ENCODE assay signal across 18 cellular contexts in the genomic region with DNA sequence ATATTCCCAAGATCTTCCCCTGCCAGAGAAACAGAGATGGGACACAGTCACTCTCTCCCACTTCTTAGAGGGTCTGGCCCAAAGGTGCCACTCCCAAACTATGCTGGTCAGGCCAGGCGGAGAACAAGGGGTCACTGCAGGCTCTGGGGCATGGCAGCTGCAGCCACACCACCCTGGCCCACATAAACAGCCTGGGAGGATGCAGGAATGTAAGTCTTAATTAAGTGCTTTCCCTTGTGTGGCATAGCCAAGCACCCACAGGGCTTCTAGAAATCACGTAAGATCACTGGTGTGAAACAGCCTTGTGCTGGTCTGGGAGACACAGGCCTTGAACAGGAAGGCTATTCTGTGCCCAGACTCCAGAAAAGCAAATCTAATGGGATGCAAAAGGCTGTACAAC. TPM values are rescaled to one million over a fixed set of nuclear protein-coding genes. Genes with fewer than 3 reads are reported as not detected.
DNase-seq lines count a peak whose midpoint lies in the region; ATAC-seq, FAIRE-seq and TF ChIP-seq lines count a peak whose summit lies in the region.
"Had no signal": no experiment of that assay in that cellular context is flagged by ENCODE, and none has a peak within 500 bp of the region (broad histone marks: within the 10 kb centered on the region; RNA-seq: fewer than 3 reads in every experiment).

No MANE protein-coding gene starts in this region.

- no peak overlapping the region for H3K23ac ChIP-seq in mesenchymal stem cell (ENCODE audit: low read length in 2 of 2)

- H3K79me2 ChIP-seq in astrocyte (ENCODE audit: insufficient read depth, low read length), result no peaks in the 10 kb centered on the region
- H3K79me2 ChIP-seq in smooth muscle cell (ENCODE audit: low read depth), result no peaks in the 10 kb centered on the region

- H3K36me3 ChIP-seq in astrocyte (ENCODE audit: insufficient read depth, low read length) (no peaks in the 10 kb centered on the region), mesenchymal stem cell (ENCODE audit: control insufficient read depth in 1 of 2, insufficient read depth in 2 of 2, low read depth in 1 of 2, low read length in 2 of 2) (no peaks in the 10 kb centered on the region), smooth muscle cell (ENCODE audit: low read depth) (no peaks in the 10 kb centered on the region), gastrocnemius medialis (no peaks in the 10 kb centered on the region)

- no peaks in the 10 kb centered on the region for H3K9me3 Mint-ChIP-seq in astrocyte (ENCODE audit: unreplicated experiment)

- DNase-seq in LHCN-M2 (ENCODE audit: low read depth) (peak; percentile 44), astrocyte (ENCODE audit: low read depth) (no peak), mesenchymal stem cell (no peak), smooth muscle cell (lab: John Stamatoyannopoulos, UW; ENCODE audit: unreplicated experiment) (no peak), gastrocnemius medialis (no peak)
- DNase-seq in activated CD4-positive, alpha-beta T cell treated with anti-CD3 and anti-CD28 coated beads, Interleukin-2, amount 50 U/mL, for 4 hours, result no peak
- DNase-seq: C1 segment of cervical spinal cord, DMS 273 treated with DMSO at 0.1 percent for 48 hours, H7, MM.1S, NCI-H1105, NCI-H187 treated with DMSO at 0.1 percent for 48 hours, NCI-H2171, NCI-H82 had no signal

- H4K20me1 ChIP-seq in astrocyte (ENCODE audit: insufficient read depth, low read length), result no peaks in the 10 kb centered on the region
- H4K20me1 ChIP-seq in smooth muscle cell (ENCODE audit: low read depth), result no peaks in the 10 kb centered on the region

- peak overlapping the region; percentile 15 to 92 for H2BK12ac ChIP-seq in mesenchymal stem cell (ENCODE audit: low read length in 2 of 2)

- peak overlapping the region; percentile 2 for H3K27ac Mint-ChIP-seq in astrocyte (ENCODE audit: unreplicated experiment)

- peak overlapping the region in 1 of 2 experiments; percentile 87 for H3K18ac ChIP-seq in mesenchymal stem cell (ENCODE audit: low read depth in 1 of 2, low read length in 2 of 2)

- H3K4ac ChIP-seq in mesenchymal stem cell (ENCODE audit: low read depth in 1 of 2, low read length in 2 of 2), result no peak overlapping the region

- H3K36me3 Mint-ChIP-seq in astrocyte (ENCODE audit: low read depth, unreplicated experiment), result no peaks in the 10 kb centered on the region

- TF ChIP-seq CTCF in astrocyte (IDR thresholded peaks at IDR 0.05; ENCODE audit: insufficient read depth, low read depth, low read length), result no peak
- TF ChIP-seq CTCF in smooth muscle cell (IDR thresholded peaks at IDR 0.05; ENCODE audit: borderline replicate concordance, insufficient read depth, poor library complexity, severe bottlenecking), result no peak
- no peak for TF ChIP-seq CTCF in gastrocnemius medialis (IDR thresholded peaks at IDR 0.05 in 4 of 5, conservative IDR thresholded peaks at IDR 0.05 in 1 of 5)

- ATAC-seq in GM19463 (IDR thresholded peaks at IDR 0.05; ENCODE audit: unreplicated experiment) (no peak), gastrocnemius medialis (no peak)

- H2BK120ac ChIP-seq in mesenchymal stem cell (ENCODE audit: low read depth, low read length), result no peak overlapping the region

- no peak overlapping the region for H2BK15ac ChIP-seq in mesenchymal stem cell (ENCODE audit: low read depth, poor library complexity, severe bottlenecking)

- no peak overlapping the region for H4K8ac ChIP-seq in mesenchymal stem cell (ENCODE audit: low read length)

- H3K27ac ChIP-seq in astrocyte (ENCODE audit: low read depth, low read length), result peak overlapping the region; percentile 96
- H3K27ac ChIP-seq in mesenchymal stem cell (ENCODE audit: low read length, poor library complexity, severe bottlenecking), result no peak overlapping the region
- peak overlapping the region; percentile 94 for H3K27ac ChIP-seq in smooth muscle cell (ENCODE audit: low read depth)
- H3K27ac ChIP-seq in gastrocnemius medialis, result no peak overlapping the region
- H3K27ac ChIP-seq: KMS-11, SK-N-MC had no signal

- peak overlapping the region; percentile 67 for H3K4me2 ChIP-seq in astrocyte (ENCODE audit: low read length)
- H3K4me2 ChIP-seq in mesenchymal stem cell (ENCODE audit: low read length, poor library complexity, severe bottlenecking), result no peak overlapping the region
- H3K4me2 ChIP-seq in smooth muscle cell, result no peak overlapping the region
- H3K4me2 ChIP-seq: KMS-11 had no signal

- H3K4me1 ChIP-seq in astrocyte (ENCODE audit: insufficient read depth, low read length), result peaks cover 43% of the 10 kb centered on the region
- H3K4me1 ChIP-seq in mesenchymal stem cell (ENCODE audit: control insufficient read depth, insufficient read depth, low read depth, low read length), result peaks cover 21% of the 10 kb centered on the region
- peaks cover 11% of the 10 kb centered on the region for H3K4me1 ChIP-seq in smooth muscle cell (ENCODE audit: low read depth)
- H3K4me1 ChIP-seq in gastrocnemius medialis, result peaks cover 26 to 32% of the 10 kb centered on the region in 2 donors

- no peaks in the 10 kb centered on the region for H3K79me1 ChIP-seq in mesenchymal stem cell (replicated peaks; ENCODE audit: low read length, poor library complexity, severe bottlenecking)

- H3F3A ChIP-seq in smooth muscle cell (ENCODE audit: low read depth), result peaks cover 13% of the 10 kb centered on the region

- peak overlapping the region in 1 of 2 experiments; percentile 37 for H3K14ac ChIP-seq in mesenchymal stem cell (ENCODE audit: low read length in 2 of 2)

- H3K9me3 ChIP-seq in astrocyte (ENCODE audit: insufficient read depth, low read depth, low read length), result no peaks in the 10 kb centered on the region
- no peaks in the 10 kb centered on the region for H3K9me3 ChIP-seq in mesenchymal stem cell (ENCODE audit: control insufficient read depth, low read length)
- H3K9me3 ChIP-seq in smooth muscle cell (replicated peaks; ENCODE audit: low read depth), result no peaks in the 10 kb centered on the region
- H3K9me3 ChIP-seq in gastrocnemius medialis, result no peaks in the 10 kb centered on the region

- intact Hi-C loops in gastrocnemius medialis (cut with DNase I; ENCODE audit: low total_unique reads), result no loop called here

- FAIRE-seq in astrocyte (lab: Jason Lieb, UNC), result no peak

- H3K4me3 Mint-ChIP-seq in astrocyte (ENCODE audit: unreplicated experiment), result no peak overlapping the region

- H3K4me1 Mint-ChIP-seq in astrocyte (ENCODE audit: low read depth, unreplicated experiment), result peaks cover 45% of the 10 kb centered on the region

- 98% methylated on average over 2 of the region's 2 CpGs for WGBS in mesenchymal stem cell
- 86% methylated on average over 2 of the region's 2 CpGs for WGBS in smooth muscle cell (ENCODE audit: low lambda C conversion rate)

- in situ Hi-C loops in gastrocnemius medialis (cut with MboI; ENCODE audit: low sequenced_read_pairs in 4 of 4), result no loop called here

- H2AK5ac ChIP-seq in mesenchymal stem cell (ENCODE audit: low read length, severe bottlenecking), result peak overlapping the region; percentile 33

- no peak overlapping the region for H2AFZ ChIP-seq in astrocyte (ENCODE audit: low read depth, low read length)
- H2AFZ ChIP-seq in mesenchymal stem cell (ENCODE audit: low read depth, low read length), result no peak overlapping the region
- H2AFZ ChIP-seq in smooth muscle cell (ENCODE audit: low read depth), result no peak overlapping the region

- no peak for TF ChIP-seq POLR2A in gastrocnemius medialis (IDR thresholded peaks at IDR 0.05)

- H3K4me3 ChIP-seq in astrocyte (ENCODE audit: insufficient read depth, low read depth, low read length), result no peak overlapping the region
- no peak overlapping the region for H3K4me3 ChIP-seq in mesenchymal stem cell (ENCODE audit: insufficient read depth in 1 of 2, low read depth in 1 of 2, low read length in 2 of 2)
- H3K4me3 ChIP-seq in smooth muscle cell, result no peak overlapping the region
- no peak overlapping the region for H3K4me3 ChIP-seq in gastrocnemius medialis
- H3K4me3 ChIP-seq: SK-N-MC had no signal

- H3K27me3 ChIP-seq in astrocyte (ENCODE audit: insufficient read depth, low read length) (no peaks in the 10 kb centered on the region), mesenchymal stem cell (ENCODE audit: control insufficient read depth in 1 of 2, insufficient read depth in 1 of 2, low read length in 2 of 2) (no peaks in the 10 kb centered on the region), smooth muscle cell (ENCODE audit: low read depth) (no peaks in the 10 kb centered on the region), gastrocnemius medialis (no peaks in the 10 kb centered on the region)

- no peak overlapping the region for H2BK5ac ChIP-seq in mesenchymal stem cell (ENCODE audit: low read depth, low read length, poor library complexity, severe bottlenecking)

- peak overlapping the region; percentile 74 for H4K91ac ChIP-seq in mesenchymal stem cell (ENCODE audit: low read length)

- H3K9ac ChIP-seq in astrocyte (ENCODE audit: low read length) (no peak overlapping the region), mesenchymal stem cell (ENCODE audit: low read length) (no peak overlapping the region), smooth muscle cell (ENCODE audit: low read depth) (no peak overlapping the region)
- H3K9ac ChIP-seq: KMS-11 had no signal

- peaks cover 2% of the 10 kb centered on the region for H3K27me3 Mint-ChIP-seq in astrocyte (ENCODE audit: low read depth, unreplicated experiment)

RNA-seq across cellular contexts. Expression of a gene that starts 31.5 kb away (rescaled TPM):
- total RNA-seq in LHCN-M2 (2014; rRNA removed), result not detected in 2 replicates
- not detected for polyA plus RNA-seq in LHCN-M2 (2012)
- total RNA-seq in astrocyte, result not detected in 2 replicates
- not detected for polyA plus RNA-seq in mesenchymal stem cell (2013, experiment 1 of 2)
- not detected for polyA plus RNA-seq in mesenchymal stem cell (2013, experiment 2 of 2)
- not detected in 2 replicates for total RNA-seq in smooth muscle cell
- polyA plus RNA-seq in smooth muscle cell, result not detected in 2 replicates
- total RNA-seq in gastrocnemius medialis, result under 1 TPM in 3 of 4 donors, not detected in 1; 0.15 to 0.40 (median 0.16) TPM
- total RNA-seq: H7, NCI-H460 had no signal

Comparison
In these comparisons a context has a peak if more than half of its experiments do, and no peak if none do; other contexts are left out.
1. H3K27ac ChIP-seq: peak in astrocyte (single experiment) and smooth muscle cell (single experiment); none in mesenchymal stem cell (single experiment) and gastrocnemius medialis (0 of 4).